Comparison of ENCODE assay signal across 24 cellular contexts in the genomic region with DNA sequence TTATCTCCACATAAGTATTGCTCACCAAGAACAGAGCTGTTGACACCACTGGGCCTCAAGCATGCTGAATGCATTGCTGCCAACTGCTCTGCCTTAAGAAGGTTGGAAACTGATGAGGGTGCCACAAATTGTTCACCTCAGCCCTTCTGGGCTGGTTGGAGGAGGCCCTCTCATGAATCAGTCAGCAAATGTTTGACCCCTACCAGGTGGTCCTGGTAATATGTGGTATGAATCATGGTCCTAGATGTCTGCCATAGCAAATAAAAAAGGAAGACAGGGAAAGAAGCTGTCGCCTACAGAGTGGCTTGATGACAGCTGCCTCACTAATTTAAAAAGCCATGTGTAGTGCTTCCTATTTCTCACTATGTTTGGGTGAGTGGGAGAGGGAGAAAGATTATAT. TPM values are rescaled to one million over a fixed set of nuclear protein-coding genes. Genes with fewer than 3 reads are reported as not detected.
"Had no signal": no experiment of that assay in that cellular context is flagged by ENCODE, and none has a peak within 500 bp of the region (broad histone marks: within the 10 kb centered on the region; RNA-seq: fewer than 3 reads in every experiment).

No MANE protein-coding gene starts in this region.

- H3K4me1 ChIP-seq: colonic mucosa, psoas muscle, sigmoid colon had no signal

- H3K9me3 Mint-ChIP-seq: naive thymus-derived CD4-positive, alpha-beta T cell; nephron progenitor cell had no signal

- H3K27ac ChIP-seq: colonic mucosa, psoas muscle, sigmoid colon, stomach, thoracic aorta, transverse colon had no signal

- H3K4me3 Mint-ChIP-seq: naive thymus-derived CD4-positive, alpha-beta T cell; nephron progenitor cell had no signal

- H3K36me3 Mint-ChIP-seq: naive thymus-derived CD4-positive, alpha-beta T cell had no signal

- H3K36me3 ChIP-seq: colonic mucosa, esophagus squamous epithelium, thoracic aorta, transverse colon had no signal

- H3K4me3 ChIP-seq: colonic mucosa, esophagus squamous epithelium, lung, psoas muscle, sigmoid colon, stomach, thoracic aorta, transverse colon had no signal

- H3K4me1 Mint-ChIP-seq: naive thymus-derived CD4-positive, alpha-beta T cell had no signal

- H3K27ac Mint-ChIP-seq: nephron progenitor cell had no signal

- DNase-seq: colonic mucosa; dermis blood vessel endothelial cell; esophagus squamous epithelium; foreskin fibroblast; left colon; left ventricle myocardium superior; mesenchymal stem cell; midbrain; naive thymus-derived CD4-positive, alpha-beta T cell; nephron progenitor cell; psoas muscle; sigmoid colon; small intestine; stimulated activated CD4-positive, alpha-beta T cell treated with anti-CD3 and anti-CD28 coated beads, Interleukin-12 subunit alpha, Interleukin-12 subunit beta, amount 100 ng/mL, for 4 hours; stimulated activated naive CD4-positive, alpha-beta T cell; stomach; substantia nigra; transverse colon had no signal

- H3K27me3 ChIP-seq: colonic mucosa, esophagus squamous epithelium, sigmoid colon, stomach, transverse colon had no signal

- H3K9me3 ChIP-seq: colonic mucosa, esophagus squamous epithelium, psoas muscle, sigmoid colon, stomach, thoracic aorta, transverse colon had no signal

RNA-seq across cellular contexts. Expression of gene SPATA46, which starts 12.2 kb away (rescaled TPM):
- total RNA-seq: colonic mucosa; dermis blood vessel endothelial cell; epithelial cell of proximal tubule; esophagus squamous epithelium; kidney epithelial cell; left colon; left ventricle myocardium superior; lung; naive thymus-derived CD4-positive, alpha-beta T cell; omental fat pad; psoas muscle; sigmoid colon; stomach; thoracic aorta; transverse colon; ureter had no signal
- polyA plus RNA-seq: lung; naive thymus-derived CD4-positive, alpha-beta T cell; psoas muscle; sigmoid colon; small intestine; stomach had no signal

RNA-seq across cellular contexts. Expression of gene C1orf226, which starts 17.0 kb away (rescaled TPM):
- polyA plus RNA-seq: naive thymus-derived CD4-positive, alpha-beta T cell had no signal

RNA-seq across cellular contexts. Expression of gene SH2D1B, which starts 47.4 kb away (rescaled TPM):
- total RNA-seq: dermis blood vessel endothelial cell, kidney epithelial cell, sigmoid colon had no signal
